ENCODE assay signal across 20 cellular contexts in genomic region chr13:49638416-49639072, GRCh38. TPM values are rescaled to one million over a fixed set of nuclear protein-coding genes. Genes with fewer than 3 reads are reported as not detected.
"Had no signal": no experiment of that assay in that cellular context is flagged by ENCODE, and none has a peak within 500 bp of the region (broad histone marks: within the 10 kb centered on the region; RNA-seq: fewer than 3 reads in every experiment).

No MANE protein-coding gene starts in this region.

- H3K36me3 Mint-ChIP-seq: activated naive CD8-positive, alpha-beta T cell treated with anti-CD3 and anti-CD28 coated beads, Interleukin-2, amount 10 ng/mL, durations not matched to agents 7 days and 5 days; natural killer cell had no signal

- H2AFZ ChIP-seq: hepatocyte had no signal

- H3K27me3 ChIP-seq: brain microvascular endothelial cell, hepatocyte, right atrium auricular region, transverse colon had no signal

- H3K27ac Mint-ChIP-seq: activated B cell treated with CpG ODN at 0.5 μM for 24 hours; activated naive CD8-positive, alpha-beta T cell treated with anti-CD3 and anti-CD28 coated beads, Interleukin-2, amount 10 ng/mL, durations not matched to agents 7 days and 5 days; natural killer cell had no signal

- H3K4me3 ChIP-seq: hepatocyte, right atrium auricular region, transverse colon had no signal

- H3K4me3 Mint-ChIP-seq: activated B cell treated with CpG ODN at 0.5 μM for 24 hours; activated naive CD8-positive, alpha-beta T cell treated with anti-CD3 and anti-CD28 coated beads, Interleukin-2, amount 10 ng/mL, durations not matched to agents 7 days and 5 days; natural killer cell had no signal

- H3K4me2 ChIP-seq: hepatocyte had no signal

- H3K27ac ChIP-seq: brain microvascular endothelial cell, hepatocyte, right atrium auricular region, transverse colon had no signal

- H3K27me3 Mint-ChIP-seq: activated B cell treated with CpG ODN at 0.5 μM for 24 hours; activated naive CD8-positive, alpha-beta T cell treated with anti-CD3 and anti-CD28 coated beads, Interleukin-2, amount 10 ng/mL, durations not matched to agents 7 days and 5 days had no signal

- H3K9me3 Mint-ChIP-seq: activated B cell treated with CpG ODN at 0.5 μM for 24 hours; activated naive CD8-positive, alpha-beta T cell treated with anti-CD3 and anti-CD28 coated beads, Interleukin-2, amount 10 ng/mL, durations not matched to agents 7 days and 5 days; natural killer cell had no signal

- H3K79me2 ChIP-seq: hepatocyte had no signal

- H3K36me3 ChIP-seq: brain microvascular endothelial cell, right atrium auricular region, transverse colon had no signal

- DNase-seq: activated B cell treated with CpG ODN at 0.5 μM for 24 hours; activated CD4-positive, alpha-beta T cell treated with anti-CD3 and anti-CD28 coated beads for 48 hours; activated CD8-positive, alpha-beta memory T cell treated with anti-CD3 and anti-CD28 coated beads for 24 hours; activated naive CD4-positive, alpha-beta T cell; activated naive CD8-positive, alpha-beta T cell treated with anti-CD3 and anti-CD28 coated beads, Interleukin-2, amount 10 ng/mL, durations not matched to agents 7 days and 5 days; anterior cingulate cortex; brain microvascular endothelial cell; cerebellar nuclear complex; effector CD8-positive, alpha-beta T cell; islet precursor cell; mesendoderm; natural killer cell; occipital lobe; stimulated activated CD4-positive, alpha-beta T cell treated with anti-CD3 and anti-CD28 coated beads, Interleukin-4, amount 100 ng/mL, for 24 hours; stimulated activated naive CD4-positive, alpha-beta T cell treated with Interleukin-2 at 50 U/mL for 16 hours; T-helper 2 cell; transverse colon had no signal

- ATAC-seq: left lobe of liver, natural killer cell had no signal

- H3K4me1 ChIP-seq: right atrium auricular region, transverse colon had no signal

- H3K9me3 ChIP-seq: right atrium auricular region, transverse colon had no signal

RNA-seq across cellular contexts. Expression of gene ARL11, which starts 10.2 kb away (rescaled TPM):
- polyA plus RNA-seq: hepatocyte had no signal
